In genomic region chr3:148379763-148380162, GRCh38 we compare ENCODE assay signal across 8 cellular contexts.
DNase-seq lines count a peak whose midpoint lies in the region; ATAC-seq and TF ChIP-seq lines count a peak whose summit lies in the region.

No MANE protein-coding gene starts in this region.

- H3K27me3 ChIP-seq in right cardiac atrium (ENCODE audit: control insufficient read depth, insufficient read depth) = no peaks in the 10 kb centered on the region
- no peaks in the 10 kb centered on the region for H3K27me3 ChIP-seq in testis
- H3K27me3 ChIP-seq in suprapubic skin = no peaks in the 10 kb centered on the region

- H3K36me3 ChIP-seq in testis (ENCODE audit: low read depth, missing control alignments) (no peaks in the 10 kb centered on the region), suprapubic skin (no peaks in the 10 kb centered on the region)

- intact Hi-C loops in right cardiac atrium (cut with DNase I) (loop anchor here (10.0 kb wide), 3 partner anchors 335 to 565 kb away; no protein-coding TSS in a partner anchor), testis (cut with DNase I; ENCODE audit: low total_unique reads) (no loop called here)

- H3K4me1 Mint-ChIP-seq in T-cell = no peaks in the 10 kb centered on the region

- H3K27ac ChIP-seq in right cardiac atrium (ENCODE audit: low read length) (no peak overlapping the region), testis (no peak overlapping the region), suprapubic skin (no peak overlapping the region)

- H3K4me3 Mint-ChIP-seq in T-cell = no peak overlapping the region

- POLR2A ChIA-PET in T-cell (lab: Charles Lee) = no interaction called here

- in situ Hi-C loops in KBM-7 (cut with MboI; ENCODE audit: low pct_unique_long_range_greater_than_20kb, low sequenced_read_pairs) = no loop called here

- peak; percentile 38 for DNase-seq in KBM-7
- DNase-seq in SW480 (ENCODE audit: low spot score) = peak; percentile 74
- DNase-seq in right cardiac atrium = no peak
- DNase-seq in testis = no peak
- no peak for DNase-seq in T-cell
- no peak for DNase-seq in suprapubic skin (ENCODE audit: low spot score in 2 of 2)

- CTCF ChIA-PET in T-cell (lab: Charles Lee) = no interaction called here

- TF ChIP-seq CTCF in GM12872 (IDR thresholded peaks at IDR 0.05; ENCODE audit: insufficient read depth, low read depth, low read length) (peak; percentile 44; the same call in 2 of the 3 replicates), testis (IDR thresholded peaks at IDR 0.05) (peak; percentile 22 to 48 (median 39)), suprapubic skin (IDR thresholded peaks at IDR 0.05) (no peak)

- ATAC-seq in GM21825 (IDR thresholded peaks at IDR 0.05; ENCODE audit: unreplicated experiment) (peak; percentile 86), right cardiac atrium (peak; percentile 69 to 83), T-cell (replicated peaks in 1 of 4) (no peak)

- no peaks in the 10 kb centered on the region for H3K4me1 ChIP-seq in right cardiac atrium (ENCODE audit: control insufficient read depth, insufficient read depth, low read length)
- no peaks in the 10 kb centered on the region for H3K4me1 ChIP-seq in testis
- no peaks in the 10 kb centered on the region for H3K4me1 ChIP-seq in suprapubic skin

- no peaks in the 10 kb centered on the region for H3K36me3 Mint-ChIP-seq in T-cell

- H3K27ac Mint-ChIP-seq in T-cell = no peak overlapping the region

- H3K4me3 ChIP-seq in right cardiac atrium (ENCODE audit: low read length) = no peak overlapping the region
- no peak overlapping the region for H3K4me3 ChIP-seq in testis
- no peak overlapping the region for H3K4me3 ChIP-seq in suprapubic skin

- TF ChIP-seq POLR2A in testis (IDR thresholded peaks at IDR 0.05) = no peak
- TF ChIP-seq POLR2A in suprapubic skin (IDR thresholded peaks at IDR 0.05) = no peak

- H3K27me3 Mint-ChIP-seq in T-cell = no peaks in the 10 kb centered on the region

- 49% methylated on average over 3 of the region's 3 CpGs for WGBS in right cardiac atrium
- 65 to 66% methylated on average over 3 of the region's 3 CpGs for WGBS in testis, 2 donors
- 65% methylated on average over 3 of the region's 3 CpGs for WGBS in suprapubic skin

- peaks cover 0 to 5% (median 4%) of the 10 kb centered on the region in 3 donors for H3K9me3 Mint-ChIP-seq in T-cell

- H3K9me3 ChIP-seq in right cardiac atrium (ENCODE audit: control insufficient read depth, low read length) (no peaks in the 10 kb centered on the region), testis (no peaks in the 10 kb centered on the region), suprapubic skin (no peaks in the 10 kb centered on the region)

- TF ChIP-seq EP300 in suprapubic skin (IDR thresholded peaks at IDR 0.05) = no peak

Comparison
In these comparisons a context has a peak if more than half of its experiments do, and no peak if none do; other contexts are left out.
1. CTCF ChIP-seq: peak in GM12872 (single experiment) and testis (3 of 3); none in suprapubic skin (0 of 2).
2. ATAC-seq: peak in GM21825 (single experiment) and right cardiac atrium (2 of 2); none in T-cell (0 of 4).
3. DNase-seq: peak in KBM-7 (single experiment) and SW480 (single experiment); none in right cardiac atrium (0 of 3), testis (single experiment), T-cell (0 of 34) and suprapubic skin (0 of 2).